ENCODE assay signal across 7 cellular contexts in genomic region chr2:160224060-160224459, GRCh38. TPM values are rescaled to one million over a fixed set of nuclear protein-coding genes. Genes with fewer than 3 reads are reported as not detected.
DNase-seq lines count a peak whose midpoint lies in the region; ATAC-seq, FAIRE-seq and TF ChIP-seq lines count a peak whose summit lies in the region.

No MANE protein-coding gene starts in this region.

- no peaks in the 10 kb centered on the region for H3K9me3 ChIP-seq in astrocyte (ENCODE audit: insufficient read depth, low read depth, low read length)
- H3K9me3 ChIP-seq in osteoblast (ENCODE audit: low read depth, low read length): no peaks in the 10 kb centered on the region

- H3K4me1 Mint-ChIP-seq in astrocyte (ENCODE audit: low read depth, unreplicated experiment): peaks cover 89% of the 10 kb centered on the region

- DNase-seq in astrocyte (ENCODE audit: low read depth) (peak; percentile 98), osteoblast (ENCODE audit: insufficient read length, low spot score, missing footprints) (peak; percentile 83), NCI-H69 (lab: John Stamatoyannopoulos, UW) (no peak), globus pallidus (ENCODE audit: low spot score) (no peak)

- peak overlapping the region; percentile 5; the same call in 1 of the 2 replicates for H2AFZ ChIP-seq in KMS-11 (ENCODE audit: low read depth)
- H2AFZ ChIP-seq in astrocyte (ENCODE audit: low read depth, low read length): no peak overlapping the region
- peak overlapping the region; percentile 1 for H2AFZ ChIP-seq in osteoblast (ENCODE audit: low read length)

- H3K27me3 Mint-ChIP-seq in astrocyte (ENCODE audit: low read depth, unreplicated experiment): no peaks in the 10 kb centered on the region

- TF ChIP-seq CTCF in KMS-11 (conservative IDR thresholded peaks at IDR 0.05; ENCODE audit: low read depth, low read length) (no peak), astrocyte (IDR thresholded peaks at IDR 0.05; ENCODE audit: insufficient read depth, low read depth, low read length) (no peak), osteoblast (IDR thresholded peaks at IDR 0.05; ENCODE audit: extremely low read depth, low read depth, low read length) (no peak)

- ATAC-seq in GM18502 (IDR thresholded peaks at IDR 0.05; ENCODE audit: poor library complexity, unreplicated experiment): peak; percentile 95
- ATAC-seq in GM21786 (IDR thresholded peaks at IDR 0.05; ENCODE audit: unreplicated experiment): peak; percentile 94

- H3K79me2 ChIP-seq in KMS-11 (ENCODE audit: insufficient read depth, low read depth) (no peaks in the 10 kb centered on the region), astrocyte (ENCODE audit: insufficient read depth, low read length) (no peaks in the 10 kb centered on the region), osteoblast (ENCODE audit: insufficient read depth, low read length) (no peaks in the 10 kb centered on the region)

- peak; percentile 84 for FAIRE-seq in astrocyte (lab: Jason Lieb, UNC)

- peak overlapping the region; percentile 47 for H3K4me3 Mint-ChIP-seq in astrocyte (ENCODE audit: unreplicated experiment)

- H3K27me3 ChIP-seq in KMS-11 (ENCODE audit: insufficient read depth, low read depth) (no peaks in the 10 kb centered on the region), astrocyte (ENCODE audit: insufficient read depth, low read length) (no peaks in the 10 kb centered on the region), osteoblast (ENCODE audit: insufficient read depth, low read length) (no peaks in the 10 kb centered on the region)

- H3K36me3 ChIP-seq in KMS-11 (ENCODE audit: insufficient read depth) (no peaks in the 10 kb centered on the region), astrocyte (ENCODE audit: insufficient read depth, low read length) (no peaks in the 10 kb centered on the region), osteoblast (ENCODE audit: insufficient read depth, low read length) (no peaks in the 10 kb centered on the region)

- peaks cover 8% of the 10 kb centered on the region for H3K36me3 Mint-ChIP-seq in astrocyte (ENCODE audit: low read depth, unreplicated experiment)

- no peaks in the 10 kb centered on the region for H3K9me3 Mint-ChIP-seq in astrocyte (ENCODE audit: unreplicated experiment)

- peak overlapping the region; percentile 98 for H3K27ac Mint-ChIP-seq in astrocyte (ENCODE audit: unreplicated experiment)

- H3K9ac ChIP-seq in KMS-11 (no peak overlapping the region), astrocyte (ENCODE audit: low read length) (peak overlapping the region; percentile 68)

- peaks cover 51% of the 10 kb centered on the region for H3K4me1 ChIP-seq in KMS-11 (ENCODE audit: low read depth, poor library complexity, severe bottlenecking)
- peaks cover 66% of the 10 kb centered on the region for H3K4me1 ChIP-seq in astrocyte (ENCODE audit: insufficient read depth, low read length)
- peaks cover 66% of the 10 kb centered on the region for H3K4me1 ChIP-seq in osteoblast (ENCODE audit: insufficient read depth, low read length)

- H4K20me1 ChIP-seq in KMS-11 (ENCODE audit: insufficient read depth) (no peaks in the 10 kb centered on the region), astrocyte (ENCODE audit: insufficient read depth, low read length) (no peaks in the 10 kb centered on the region), osteoblast (ENCODE audit: insufficient read depth, low read length) (no peaks in the 10 kb centered on the region)

- peak overlapping the region; percentile 38; the same call in 1 of the 2 replicates for H3K4me2 ChIP-seq in KMS-11
- peak overlapping the region; percentile 80 for H3K4me2 ChIP-seq in astrocyte (ENCODE audit: low read length)
- peak overlapping the region; percentile 56 for H3K4me2 ChIP-seq in osteoblast (ENCODE audit: insufficient read depth, low read length)

- peak overlapping the region; percentile 15; the same call in 1 of the 2 replicates for H3K27ac ChIP-seq in KMS-11
- peak overlapping the region; percentile 92 for H3K27ac ChIP-seq in astrocyte (ENCODE audit: low read depth, low read length)
- peak overlapping the region; percentile 81 for H3K27ac ChIP-seq in osteoblast (ENCODE audit: low read depth, low read length)

- H3K4me3 ChIP-seq in KMS-11 (IDR thresholded peaks at IDR 0.05; ENCODE audit: insufficient read depth, low read depth, low read length) (no peak overlapping the region), astrocyte (ENCODE audit: insufficient read depth, low read depth, low read length) (peak overlapping the region; percentile 9), osteoblast (ENCODE audit: insufficient read depth, low read length) (peak overlapping the region; percentile 0)

RNA-seq across cellular contexts. Expression of gene ITGB6, which starts 24.0 kb away (rescaled TPM):
- 2.8 and 7.6 TPM in 2 replicates for total RNA-seq in astrocyte
- total RNA-seq in osteoblast: under 0.01 TPM in 2 replicates

Comparison
In these comparisons a context has a peak if more than half of its experiments do, and no peak if none do; other contexts are left out.
1. H3K27ac ChIP-seq: peak in every context shown above with its lines; median percentile 92 in astrocyte; 81 in osteoblast; 15 in KMS-11.
2. DNase-seq: peak in astrocyte (single experiment) and osteoblast (single experiment); none in NCI-H69 (single experiment) and globus pallidus (single experiment).
3. Peak in every context shown above with its lines, with median percentiles within 50 percentile points of each other: H3K4me2 ChIP-seq.